1 cellular context compared by ENCODE assay signal in the genomic region with DNA sequence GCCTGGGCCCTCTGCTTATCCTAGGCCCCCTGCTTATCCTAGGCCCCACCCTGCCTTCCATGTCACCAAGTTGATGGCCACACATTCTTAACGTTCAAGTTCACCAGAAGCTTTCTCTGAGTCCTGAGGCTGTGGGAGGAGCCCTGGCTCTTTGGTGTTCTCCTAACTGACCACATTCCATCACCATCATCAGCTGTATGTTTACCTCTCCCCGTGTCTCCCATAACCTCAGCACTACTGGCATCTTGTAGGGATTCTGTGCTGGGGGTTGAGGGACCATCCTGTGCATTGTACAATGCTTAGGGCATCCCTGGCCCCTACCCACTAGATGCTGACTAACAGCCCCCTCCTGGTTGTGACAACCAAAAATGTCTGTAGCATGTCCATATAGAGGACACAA.
TF ChIP-seq lines count a peak whose summit lies in the region.

No MANE protein-coding gene starts in this region.

TF ChIP-seq in IMR-90, 13 proteins besides CTCF, POLR2A, EP300 and RAD21 (continued from another document):
- TF ChIP-seq BHLHE40 (IDR thresholded peaks at IDR 0.05; ENCODE audit: low read depth, low read length) (no peak), NFE2L2 (IDR thresholded peaks at IDR 0.05; ENCODE audit: low read depth, low read length) (no peak), FOS (IDR thresholded peaks at IDR 0.05; ENCODE audit: low read depth, low read length) (no peak), RCOR1 (IDR thresholded peaks at IDR 0.05; ENCODE audit: insufficient replicate concordance, low read length) (no peak), MAFK (IDR thresholded peaks at IDR 0.05; ENCODE audit: low read depth, low read length) (no peak)
